Comparison of ENCODE assay signal across 20 cellular contexts in the genomic region with DNA sequence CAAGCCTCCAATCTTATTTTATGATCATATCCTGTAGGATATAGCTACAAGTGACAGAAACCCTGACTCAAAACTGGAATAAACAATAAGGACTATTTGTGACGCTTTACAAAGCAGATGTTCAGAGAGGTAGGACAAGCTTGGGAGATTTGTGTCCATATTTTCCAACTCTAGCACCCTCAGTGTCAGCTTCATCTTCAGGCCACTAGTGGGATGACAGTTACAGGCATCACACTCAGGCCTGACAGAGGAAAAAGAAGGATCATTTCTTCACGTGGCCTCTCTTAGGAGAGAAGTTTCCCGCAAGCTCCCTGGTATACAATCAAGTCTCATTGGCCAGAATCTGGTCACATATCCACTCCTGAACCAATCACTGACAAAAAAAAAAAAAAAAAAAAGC.
"Had no signal": no experiment of that assay in that cellular context is flagged by ENCODE, and none has a peak within 500 bp of the region (broad histone marks: within the 10 kb centered on the region; RNA-seq: fewer than 3 reads in every experiment).

No MANE protein-coding gene starts in this region.

- H3K27ac ChIP-seq: PC-9 had no signal

- H3K4me1 Mint-ChIP-seq: activated CD4-positive, alpha-beta T cell treated with anti-CD3 and anti-CD28 coated beads, Interleukin-2, amount 10 ng/mL, durations not matched to agents 24 days and 14 days had no signal

- H3K4me3 Mint-ChIP-seq: activated B cell treated with CpG ODN at 0.5 μM for 24 hours; activated CD4-positive, alpha-beta T cell treated with anti-CD3 and anti-CD28 coated beads, Interleukin-2, amount 10 ng/mL, durations not matched to agents 24 days and 14 days; activated naive CD4-positive, alpha-beta T cell treated with anti-CD3 and anti-CD28 coated beads for 36 hours; activated naive CD8-positive, alpha-beta T cell; activated T-cell treated with anti-CD3 and anti-CD28 coated beads, Interleukin-2, amount 50 U/mL, for 4 hours; T-helper 17 cell had no signal

- H3K36me3 ChIP-seq: MG63 had no signal

- H3K36me3 Mint-ChIP-seq: activated naive CD8-positive, alpha-beta T cell had no signal

- ATAC-seq: activated T-cell treated with anti-CD3 and anti-CD28 coated beads, Interleukin-2, amount 50 U/mL, for 4 hours; T-helper 17 cell had no signal

- H3K9me3 Mint-ChIP-seq: activated naive CD4-positive, alpha-beta T cell treated with anti-CD3 and anti-CD28 coated beads for 36 hours; activated T-cell treated with anti-CD3 and anti-CD28 coated beads, Interleukin-2, amount 50 U/mL, for 4 hours had no signal

- H3K27me3 ChIP-seq: MG63 had no signal

- H2AFZ ChIP-seq: PC-9 had no signal

- H3K27ac Mint-ChIP-seq: activated B cell treated with CpG ODN at 0.5 μM for 24 hours; activated CD4-positive, alpha-beta T cell treated with anti-CD3 and anti-CD28 coated beads, Interleukin-2, amount 10 ng/mL, durations not matched to agents 24 days and 14 days; activated naive CD4-positive, alpha-beta T cell treated with anti-CD3 and anti-CD28 coated beads for 36 hours; activated naive CD8-positive, alpha-beta T cell; T-helper 17 cell had no signal

- DNase-seq: activated B cell treated with CpG ODN at 0.5 μM for 24 hours; activated CD4-positive, alpha-beta T cell treated with anti-CD3 and anti-CD28 coated beads for 1 hour; activated CD4-positive, alpha-beta T cell treated with anti-CD3 and anti-CD28 coated beads, Interleukin-2, amount 10 ng/mL, durations not matched to agents 24 days and 14 days; activated CD4-positive, alpha-beta T cell treated with anti-CD3 and anti-CD28 coated beads, Interleukin-2, amount 50 U/mL, for 48 hours; activated CD8-positive, alpha-beta memory T cell treated with anti-CD3 and anti-CD28 coated beads for 24 hours; activated effector memory CD4-positive, alpha-beta T cell treated with anti-CD3 and anti-CD28 coated beads, Interleukin-2, amount 50 U/mL, for 16 hours; activated naive CD4-positive, alpha-beta T cell treated with anti-CD3 and anti-CD28 coated beads for 36 hours; activated T-cell treated with anti-CD3 and anti-CD28 coated beads, Interleukin-2, amount 50 U/mL, for 4 hours; caudate nucleus; MG63; NCI-H1092 treated with DMSO at 0.1 percent for 48 hours; NCI-H1417 treated with DMSO at 0.1 percent for 48 hours; NCI-H1694 treated with DMSO at 0.1 percent for 48 hours; NCI-H2029 treated with DMSO at 0.1 percent for 48 hours; NCI-H510A treated with DMSO at 0.1 percent for 48 hours; PC-9; SHP77 treated with DMSO at 0.1 percent for 48 hours; T-helper 17 cell; T-helper 9 cell had no signal

- H3K4me2 ChIP-seq: PC-9 had no signal

- H3K4me3 ChIP-seq: MG63, PC-9 had no signal
